Comparison of ENCODE assay signal across 3 cellular contexts in genomic region chr1:167359295-167359694, GRCh38.
A peak's percentile ranks its signal among the peaks of the same experiment; 100 is the strongest.
TF ChIP-seq lines count a peak whose summit lies in the region.

No MANE protein-coding gene starts in this region.

TF ChIP-seq in A549, 52 proteins besides CTCF, POLR2A, EP300 and RAD21:
- TF ChIP-seq FOXS1 (CRISPR knock-in tag; IDR thresholded peaks at IDR 0.05) (no peak), NFE2L2 (conservative IDR thresholded peaks at IDR 0.05; ENCODE audit: low read length) (no peak), FOSB (CRISPR knock-in tag; IDR thresholded peaks at IDR 0.05) (no peak), MAFK (IDR thresholded peaks at IDR 0.05; ENCODE audit: partially characterized antibody) (no peak), KDM1A (IDR thresholded peaks at IDR 0.05; ENCODE audit: low read depth) (peak; percentile 73; the same call in 1 of the 2 replicates)

TF ChIP-seq in HEK293, 187 proteins besides CTCF, POLR2A, EP300 and RAD21:
- TF ChIP-seq ZNF580 (tag by site-specific recombination; IDR thresholded peaks at IDR 0.05) = 0 out of 2 replicates have a peak, but pooled peaks have one; percentile 48
- no peak for TF ChIP-seq REPIN1 (tag by site-specific recombination; IDR thresholded peaks at IDR 0.05; ENCODE audit: low read depth)
- peak; percentile 71; the same call in 1 of the 2 replicates for TF ChIP-seq MZF1 (tag by site-specific recombination; IDR thresholded peaks at IDR 0.05; ENCODE audit: borderline replicate concordance)
- no peak for TF ChIP-seq HOXD13 (CRISPR knock-in tag; IDR thresholded peaks at IDR 0.05; ENCODE audit: borderline replicate concordance)
- TF ChIP-seq ZNF677 (tag by site-specific recombination; IDR thresholded peaks at IDR 0.05) = no peak
- peak; percentile 97 for TF ChIP-seq ZNF146 (tag by site-specific recombination; IDR thresholded peaks at IDR 0.05)
- TF ChIP-seq ZNF785 (tag by site-specific recombination; IDR thresholded peaks at IDR 0.05) = no peak
- 0 out of 2 replicates have a peak, but pooled peaks have one; percentile 37 for TF ChIP-seq ZNF280D (tag by site-specific recombination; IDR thresholded peaks at IDR 0.05)
TF ChIP-seq in HEK293: peak in this region for 4.

TF ChIP-seq in H1, 55 proteins besides CTCF, POLR2A, EP300 and RAD21:
- TF ChIP-seq KDM1A (IDR thresholded peaks at IDR 0.05; ENCODE audit: borderline replicate concordance, low read length) (peak; percentile 45; the same call in 1 of the 2 replicates), CHD7 (IDR thresholded peaks at IDR 0.05; ENCODE audit: insufficient replicate concordance, low read length) (no peak)
TF ChIP-seq in H1: peak in this region for 1.
